20 cellular contexts compared by ENCODE assay signal in the genomic region with DNA sequence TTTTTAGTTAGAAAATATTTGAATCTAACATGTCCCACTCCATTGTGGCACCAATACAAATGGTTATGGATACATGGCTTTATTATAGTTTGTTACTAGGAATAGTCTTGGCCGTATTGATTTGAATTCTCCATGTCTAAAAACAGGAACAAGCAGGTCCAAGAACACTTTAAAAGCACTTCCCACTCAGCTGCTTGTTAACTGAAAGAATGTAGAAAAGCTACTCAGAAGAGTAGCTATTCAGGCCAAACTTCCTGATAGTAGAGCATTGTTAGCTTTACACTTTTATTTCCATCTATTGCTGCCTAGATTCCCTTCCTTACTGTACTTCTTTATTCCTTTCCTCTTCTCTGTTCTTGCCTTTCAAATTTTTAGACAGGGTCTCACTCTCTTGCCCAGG.
"Had no signal": no experiment of that assay in that cellular context is flagged by ENCODE, and none has a peak within 500 bp of the region (broad histone marks: within the 10 kb centered on the region; RNA-seq: fewer than 3 reads in every experiment).

No MANE protein-coding gene starts in this region.

- H3K9me3 Mint-ChIP-seq: activated B cell treated with CpG ODN at 0.5 μM for 24 hours; activated CD4-positive, alpha-beta memory T cell treated with anti-CD3 and anti-CD28 coated beads for 36 hours; activated T-helper 17 cell treated with anti-CD3 and anti-CD28 coated beads, Interleukin-2, amount 50 U/mL, for 72 hours; immature natural killer cell had no signal

- H3K4me3 ChIP-seq: esophagus muscularis mucosa, ovary, right lobe of liver, suprapubic skin had no signal

- ATAC-seq: activated T-helper 17 cell treated with anti-CD3 and anti-CD28 coated beads, Interleukin-2, amount 50 U/mL, for 72 hours; naive thymus-derived CD8-positive, alpha-beta T cell; right lobe of liver; stimulated activated naive CD8-positive, alpha-beta T cell treated with anti-CD3 and anti-CD28 coated beads, Interleukin-15, amount 100 ng/mL, for 72 hours had no signal

- H3K27me3 ChIP-seq: esophagus muscularis mucosa, ovary, right lobe of liver, suprapubic skin had no signal

- H3K27ac ChIP-seq: esophagus muscularis mucosa, ovary, right lobe of liver, suprapubic skin had no signal

- H3K36me3 ChIP-seq: ovary, right lobe of liver had no signal

- H3K4me3 Mint-ChIP-seq: activated B cell treated with CpG ODN at 0.5 μM for 24 hours; activated CD4-positive, alpha-beta memory T cell treated with anti-CD3 and anti-CD28 coated beads for 36 hours; activated naive CD8-positive, alpha-beta T cell treated with anti-CD3 and anti-CD28 coated beads for 36 hours; activated T-helper 17 cell treated with anti-CD3 and anti-CD28 coated beads, Interleukin-2, amount 50 U/mL, for 72 hours; immature natural killer cell; naive thymus-derived CD8-positive, alpha-beta T cell; stimulated activated naive CD8-positive, alpha-beta T cell treated with anti-CD3 and anti-CD28 coated beads, Interleukin-15, amount 100 ng/mL, for 72 hours had no signal

- H3K9me3 ChIP-seq: esophagus muscularis mucosa, ovary, right lobe of liver, suprapubic skin had no signal

- H3K27ac Mint-ChIP-seq: activated B cell treated with CpG ODN at 0.5 μM for 24 hours; activated CD4-positive, alpha-beta memory T cell treated with anti-CD3 and anti-CD28 coated beads for 36 hours; activated naive CD8-positive, alpha-beta T cell treated with anti-CD3 and anti-CD28 coated beads for 36 hours; activated T-helper 17 cell treated with anti-CD3 and anti-CD28 coated beads, Interleukin-2, amount 50 U/mL, for 72 hours; stimulated activated naive CD8-positive, alpha-beta T cell treated with anti-CD3 and anti-CD28 coated beads, Interleukin-15, amount 100 ng/mL, for 72 hours had no signal

- DNase-seq: activated B cell treated with CpG ODN at 0.5 μM for 24 hours; activated CD4-positive, alpha-beta memory T cell treated with anti-CD3 and anti-CD28 coated beads for 36 hours; activated CD4-positive, alpha-beta T cell treated with anti-CD3 and anti-CD28 coated beads for 4 hours; activated naive CD4-positive, alpha-beta T cell; activated naive CD8-positive, alpha-beta T cell treated with anti-CD3 and anti-CD28 coated beads for 36 hours; amniotic stem cell; effector CD8-positive, alpha-beta T cell; immature natural killer cell; kidney glomerular epithelial cell; naive thymus-derived CD8-positive, alpha-beta T cell; ovary; right lobe of liver; small intestine; stimulated activated CD4-positive, alpha-beta T cell treated with anti-CD3 and anti-CD28 coated beads, Interleukin-15, amount 100 ng/mL, for 24 hours; stimulated activated CD4-positive, alpha-beta T cell treated with anti-CD3 and anti-CD28 coated beads, Interleukin-2, amount 100 ng/mL, for 48 hours; stimulated activated naive CD8-positive, alpha-beta T cell treated with anti-CD3 and anti-CD28 coated beads, Interleukin-15, amount 100 ng/mL, for 72 hours; trophoblast cell had no signal

- H3K27me3 Mint-ChIP-seq: activated B cell treated with CpG ODN at 0.5 μM for 24 hours; activated CD4-positive, alpha-beta memory T cell treated with anti-CD3 and anti-CD28 coated beads for 36 hours; activated naive CD8-positive, alpha-beta T cell treated with anti-CD3 and anti-CD28 coated beads for 36 hours; activated T-helper 17 cell treated with anti-CD3 and anti-CD28 coated beads, Interleukin-2, amount 50 U/mL, for 72 hours; naive thymus-derived CD8-positive, alpha-beta T cell; stimulated activated naive CD8-positive, alpha-beta T cell treated with anti-CD3 and anti-CD28 coated beads, Interleukin-15, amount 100 ng/mL, for 72 hours had no signal
